In genomic region chr2:128581849-128582244, GRCh38 we compare ENCODE assay signal across 26 cellular contexts.
"Had no signal": no experiment of that assay in that cellular context is flagged by ENCODE, and none has a peak within 500 bp of the region (broad histone marks: within the 10 kb centered on the region; RNA-seq: fewer than 3 reads in every experiment).

No MANE protein-coding gene starts in this region.

- H3K27me3 Mint-ChIP-seq: activated CD8-positive, alpha-beta T cell treated with anti-CD3 and anti-CD28 coated beads for 36 hours; activated naive CD4-positive, alpha-beta T cell treated with anti-CD3 and anti-CD28 coated beads, Interleukin-2, amount 50 U/mL, for 24 hours; activated T-cell treated with anti-CD3 and anti-CD28 coated beads, Interleukin-2, amount 50 U/mL, for 24 hours had no signal

- H3K9me3 Mint-ChIP-seq: activated naive CD4-positive, alpha-beta T cell treated with anti-CD3 and anti-CD28 coated beads, Interleukin-2, amount 50 U/mL, for 24 hours; activated T-cell treated with anti-CD3 and anti-CD28 coated beads, Interleukin-2, amount 50 U/mL, for 24 hours; activated T-helper 1 cell treated with anti-CD3 and anti-CD28 coated beads, Interleukin-12 subunit alpha, Interleukin-12 subunit beta, Interleukin-2, Interleukin-4 antibody, amounts not matched to agents 30 ng/mL and 10 ng/mL and 1 ng/mL, durations not matched to agents 14 hours and 24 hours and 36 hours; T-helper 1 cell treated with Interleukin-12 subunit alpha and Interleukin-12 subunit beta and Interleukin-4 antibody, amounts not matched to agents 30 μg/mL and 1 μg/mL, for 36 hours had no signal

- H3K4me1 ChIP-seq: Peyer's patch had no signal

- H3K27me3 ChIP-seq: Peyer's patch, SJSA1 had no signal

- H3K36me3 Mint-ChIP-seq: activated naive CD4-positive, alpha-beta T cell treated with anti-CD3 and anti-CD28 coated beads, Interleukin-2, amount 50 U/mL, for 24 hours; brain had no signal

- ATAC-seq: activated CD4-positive, CD25-positive, alpha-beta regulatory T cell treated with anti-CD3 and anti-CD28 coated beads, Interleukin-2, amount 50 U/mL, for 24 hours; activated CD8-positive, alpha-beta T cell treated with anti-CD3 and anti-CD28 coated beads for 36 hours; K562; SK-N-SH treated with all-trans-retinoic acid at 6 μM for 48 hours had no signal

- H3K9me3 ChIP-seq: Peyer's patch, SJSA1 had no signal

- H3K4me1 Mint-ChIP-seq: activated naive CD4-positive, alpha-beta T cell treated with anti-CD3 and anti-CD28 coated beads, Interleukin-2, amount 50 U/mL, for 24 hours; brain had no signal

- H3K27ac ChIP-seq: Peyer's patch, RWPE1, SJSA1 had no signal

- H3K4me3 Mint-ChIP-seq: activated CD8-positive, alpha-beta T cell treated with anti-CD3 and anti-CD28 coated beads for 36 hours; activated naive CD4-positive, alpha-beta T cell treated with anti-CD3 and anti-CD28 coated beads, Interleukin-2, amount 50 U/mL, for 24 hours; activated T-cell treated with anti-CD3 and anti-CD28 coated beads, Interleukin-2, amount 50 U/mL, for 24 hours; activated T-helper 1 cell treated with anti-CD3 and anti-CD28 coated beads, Interleukin-12 subunit alpha, Interleukin-12 subunit beta, Interleukin-2, Interleukin-4 antibody, amounts not matched to agents 30 ng/mL and 10 ng/mL and 1 ng/mL, durations not matched to agents 14 hours and 24 hours and 36 hours; brain; T-helper 1 cell treated with Interleukin-12 subunit alpha and Interleukin-12 subunit beta and Interleukin-4 antibody, amounts not matched to agents 30 μg/mL and 1 μg/mL, for 36 hours had no signal

- H3K36me3 ChIP-seq: Peyer's patch, SJSA1 had no signal

- DNase-seq: activated CD4-positive, alpha-beta T cell treated with anti-CD3 and anti-CD28 coated beads for 4 hours; activated CD8-positive, alpha-beta T cell treated with anti-CD3 and anti-CD28 coated beads for 36 hours; activated effector memory CD4-positive, alpha-beta T cell treated with Interleukin-2 at 50 U/mL for 16 hours; activated naive CD4-positive, alpha-beta T cell; activated T-cell treated with anti-CD3 and anti-CD28 coated beads, Interleukin-2, amount 50 U/mL, for 24 hours; amygdala; Karpas-422; MM.1S; NCI-H146; NCI-H187 treated with DMSO at 0.1 percent for 48 hours; NCI-H2081 treated with DMSO at 0.1 percent for 48 hours; NCI-H2171 treated with DMSO at 0.1 percent for 48 hours; NCI-H226; NCI-H774; NK-92 treated with Interleukin-12 subunit alpha and Interleukin-12 subunit beta, amount 100 ng/mL, for 24 hours; SHP77 had no signal

- H3K4me3 ChIP-seq: K562, Peyer's patch, SJSA1 had no signal

- H3K27ac Mint-ChIP-seq: activated CD8-positive, alpha-beta T cell treated with anti-CD3 and anti-CD28 coated beads for 36 hours; activated naive CD4-positive, alpha-beta T cell treated with anti-CD3 and anti-CD28 coated beads, Interleukin-2, amount 50 U/mL, for 24 hours; activated T-cell treated with anti-CD3 and anti-CD28 coated beads, Interleukin-2, amount 50 U/mL, for 24 hours; activated T-helper 1 cell treated with anti-CD3 and anti-CD28 coated beads, Interleukin-12 subunit alpha, Interleukin-12 subunit beta, Interleukin-2, Interleukin-4 antibody, amounts not matched to agents 30 ng/mL and 10 ng/mL and 1 ng/mL, durations not matched to agents 14 hours and 24 hours and 36 hours; brain; T-helper 1 cell treated with Interleukin-12 subunit alpha and Interleukin-12 subunit beta and Interleukin-4 antibody, amounts not matched to agents 30 μg/mL and 1 μg/mL, for 36 hours had no signal
